In the genomic region with DNA sequence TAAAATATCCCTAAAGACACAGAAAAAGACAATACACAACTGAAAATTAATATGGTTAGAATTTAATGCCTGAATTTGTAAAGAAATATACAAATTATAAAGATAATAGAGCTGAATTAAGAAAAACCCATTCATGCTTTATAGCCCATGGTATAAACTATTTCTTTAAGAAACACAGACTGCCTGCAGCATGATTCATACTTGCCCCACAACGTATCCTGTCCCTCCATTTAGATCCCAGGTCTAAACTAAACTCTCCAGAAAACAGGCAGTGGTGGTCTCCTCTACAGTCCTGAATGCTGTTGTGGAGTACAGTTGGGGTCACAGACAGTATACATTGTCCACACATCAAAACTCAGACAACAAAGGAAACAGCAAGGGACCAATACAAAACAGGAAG, we compare ENCODE assay signal across 1 cellular context.
TF ChIP-seq lines count a peak whose summit lies in the region.

No MANE protein-coding gene starts in this region.

TF ChIP-seq in SK-N-SH, 30 proteins besides CTCF, POLR2A, EP300 and RAD21 (continued from another document):
- TF ChIP-seq, protein P1, sequence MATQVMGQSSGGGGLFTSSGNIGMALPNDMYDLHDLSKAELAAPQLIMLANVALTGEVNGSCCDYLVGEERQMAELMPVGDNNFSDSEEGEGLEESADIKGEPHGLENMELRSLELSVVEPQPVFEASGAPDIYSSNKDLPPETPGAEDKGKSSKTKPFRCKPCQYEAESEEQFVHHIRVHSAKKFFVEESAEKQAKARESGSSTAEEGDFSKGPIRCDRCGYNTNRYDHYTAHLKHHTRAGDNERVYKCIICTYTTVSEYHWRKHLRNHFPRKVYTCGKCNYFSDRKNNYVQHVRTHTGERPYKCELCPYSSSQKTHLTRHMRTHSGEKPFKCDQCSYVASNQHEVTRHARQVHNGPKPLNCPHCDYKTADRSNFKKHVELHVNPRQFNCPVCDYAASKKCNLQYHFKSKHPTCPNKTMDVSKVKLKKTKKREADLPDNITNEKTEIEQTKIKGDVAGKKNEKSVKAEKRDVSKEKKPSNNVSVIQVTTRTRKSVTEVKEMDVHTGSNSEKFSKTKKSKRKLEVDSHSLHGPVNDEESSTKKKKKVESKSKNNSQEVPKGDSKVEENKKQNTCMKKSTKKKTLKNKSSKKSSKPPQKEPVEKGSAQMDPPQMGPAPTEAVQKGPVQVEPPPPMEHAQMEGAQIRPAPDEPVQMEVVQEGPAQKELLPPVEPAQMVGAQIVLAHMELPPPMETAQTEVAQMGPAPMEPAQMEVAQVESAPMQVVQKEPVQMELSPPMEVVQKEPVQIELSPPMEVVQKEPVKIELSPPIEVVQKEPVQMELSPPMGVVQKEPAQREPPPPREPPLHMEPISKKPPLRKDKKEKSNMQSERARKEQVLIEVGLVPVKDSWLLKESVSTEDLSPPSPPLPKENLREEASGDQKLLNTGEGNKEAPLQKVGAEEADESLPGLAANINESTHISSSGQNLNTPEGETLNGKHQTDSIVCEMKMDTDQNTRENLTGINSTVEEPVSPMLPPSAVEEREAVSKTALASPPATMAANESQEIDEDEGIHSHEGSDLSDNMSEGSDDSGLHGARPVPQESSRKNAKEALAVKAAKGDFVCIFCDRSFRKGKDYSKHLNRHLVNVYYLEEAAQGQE (IDR thresholded peaks at IDR 0.05; ENCODE audit: low read depth, low read length), result no peak
- TF ChIP-seq JUND (IDR thresholded peaks at IDR 0.05) (no peak), FOXJ3 (CRISPR knock-in tag; IDR thresholded peaks at IDR 0.05) (no peak), NRF1 (IDR thresholded peaks at IDR 0.05; ENCODE audit: low read depth, low read length) (no peak), RFX5 (IDR thresholded peaks at IDR 0.05; ENCODE audit: low read length) (no peak)
